ENCODE assay signal across 1 cellular context in the genomic region with DNA sequence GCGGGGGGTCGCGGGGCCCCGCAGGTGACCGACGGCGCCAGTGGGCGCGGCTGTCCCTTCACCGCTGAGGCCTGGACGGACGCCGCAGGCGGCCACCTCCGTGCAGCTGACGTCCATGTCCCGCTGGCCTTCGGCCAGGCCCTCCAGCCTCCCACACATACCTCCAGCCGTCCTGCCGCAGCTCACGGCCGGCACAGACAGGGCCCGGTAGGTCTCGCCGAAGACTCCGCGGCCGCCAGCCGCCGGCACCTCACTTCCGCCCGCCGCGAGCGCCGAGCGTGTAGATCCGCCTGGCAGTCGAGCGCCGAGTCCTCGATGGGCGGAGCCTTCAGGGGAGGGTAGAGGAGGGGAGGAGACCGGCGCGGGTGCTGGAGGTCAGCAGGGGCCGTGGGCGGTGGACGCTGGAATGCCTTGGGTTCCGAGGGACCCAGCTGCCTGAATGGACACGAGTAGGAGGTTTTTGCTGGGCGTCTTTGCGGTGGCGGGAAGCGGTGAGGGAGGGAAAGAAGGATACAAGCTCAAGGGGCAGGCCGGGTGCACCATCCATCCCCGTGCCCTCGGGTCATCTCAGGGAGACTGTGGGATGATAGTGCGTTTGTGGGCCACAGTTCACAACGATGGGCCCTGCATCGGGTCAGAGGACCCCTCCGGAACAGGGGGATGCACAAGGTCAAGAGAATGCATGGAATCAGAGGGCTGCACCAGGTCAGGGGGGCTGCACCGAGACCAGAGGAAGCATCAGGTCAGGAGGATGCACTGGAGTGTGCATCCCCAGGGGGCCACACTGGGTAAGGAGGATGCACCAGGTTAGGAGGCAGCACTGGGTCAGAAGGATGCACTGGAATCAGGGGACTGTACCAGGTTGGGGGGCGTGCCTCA.
TF ChIP-seq lines count a peak whose summit lies in the region.

A gene with protein sequence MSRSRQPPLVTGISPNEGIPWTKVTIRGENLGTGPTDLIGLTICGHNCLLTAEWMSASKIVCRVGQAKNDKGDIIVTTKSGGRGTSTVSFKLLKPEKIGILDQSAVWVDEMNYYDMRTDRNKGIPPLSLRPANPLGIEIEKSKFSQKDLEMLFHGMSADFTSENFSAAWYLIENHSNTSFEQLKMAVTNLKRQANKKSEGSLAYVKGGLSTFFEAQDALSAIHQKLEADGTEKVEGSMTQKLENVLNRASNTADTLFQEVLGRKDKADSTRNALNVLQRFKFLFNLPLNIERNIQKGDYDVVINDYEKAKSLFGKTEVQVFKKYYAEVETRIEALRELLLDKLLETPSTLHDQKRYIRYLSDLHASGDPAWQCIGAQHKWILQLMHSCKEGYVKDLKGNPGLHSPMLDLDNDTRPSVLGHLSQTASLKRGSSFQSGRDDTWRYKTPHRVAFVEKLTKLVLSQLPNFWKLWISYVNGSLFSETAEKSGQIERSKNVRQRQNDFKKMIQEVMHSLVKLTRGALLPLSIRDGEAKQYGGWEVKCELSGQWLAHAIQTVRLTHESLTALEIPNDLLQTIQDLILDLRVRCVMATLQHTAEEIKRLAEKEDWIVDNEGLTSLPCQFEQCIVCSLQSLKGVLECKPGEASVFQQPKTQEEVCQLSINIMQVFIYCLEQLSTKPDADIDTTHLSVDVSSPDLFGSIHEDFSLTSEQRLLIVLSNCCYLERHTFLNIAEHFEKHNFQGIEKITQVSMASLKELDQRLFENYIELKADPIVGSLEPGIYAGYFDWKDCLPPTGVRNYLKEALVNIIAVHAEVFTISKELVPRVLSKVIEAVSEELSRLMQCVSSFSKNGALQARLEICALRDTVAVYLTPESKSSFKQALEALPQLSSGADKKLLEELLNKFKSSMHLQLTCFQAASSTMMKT (minus strand): TSS at position 282 of the 879 bp plus-strand sequence. CDS start 55,321 bp downstream, outside the sequence.

TF ChIP-seq in HepG2, 621 proteins besides CTCF, POLR2A, EP300 and RAD21 (continued from another document and continues in another):
- TF ChIP-seq, protein P1, sequence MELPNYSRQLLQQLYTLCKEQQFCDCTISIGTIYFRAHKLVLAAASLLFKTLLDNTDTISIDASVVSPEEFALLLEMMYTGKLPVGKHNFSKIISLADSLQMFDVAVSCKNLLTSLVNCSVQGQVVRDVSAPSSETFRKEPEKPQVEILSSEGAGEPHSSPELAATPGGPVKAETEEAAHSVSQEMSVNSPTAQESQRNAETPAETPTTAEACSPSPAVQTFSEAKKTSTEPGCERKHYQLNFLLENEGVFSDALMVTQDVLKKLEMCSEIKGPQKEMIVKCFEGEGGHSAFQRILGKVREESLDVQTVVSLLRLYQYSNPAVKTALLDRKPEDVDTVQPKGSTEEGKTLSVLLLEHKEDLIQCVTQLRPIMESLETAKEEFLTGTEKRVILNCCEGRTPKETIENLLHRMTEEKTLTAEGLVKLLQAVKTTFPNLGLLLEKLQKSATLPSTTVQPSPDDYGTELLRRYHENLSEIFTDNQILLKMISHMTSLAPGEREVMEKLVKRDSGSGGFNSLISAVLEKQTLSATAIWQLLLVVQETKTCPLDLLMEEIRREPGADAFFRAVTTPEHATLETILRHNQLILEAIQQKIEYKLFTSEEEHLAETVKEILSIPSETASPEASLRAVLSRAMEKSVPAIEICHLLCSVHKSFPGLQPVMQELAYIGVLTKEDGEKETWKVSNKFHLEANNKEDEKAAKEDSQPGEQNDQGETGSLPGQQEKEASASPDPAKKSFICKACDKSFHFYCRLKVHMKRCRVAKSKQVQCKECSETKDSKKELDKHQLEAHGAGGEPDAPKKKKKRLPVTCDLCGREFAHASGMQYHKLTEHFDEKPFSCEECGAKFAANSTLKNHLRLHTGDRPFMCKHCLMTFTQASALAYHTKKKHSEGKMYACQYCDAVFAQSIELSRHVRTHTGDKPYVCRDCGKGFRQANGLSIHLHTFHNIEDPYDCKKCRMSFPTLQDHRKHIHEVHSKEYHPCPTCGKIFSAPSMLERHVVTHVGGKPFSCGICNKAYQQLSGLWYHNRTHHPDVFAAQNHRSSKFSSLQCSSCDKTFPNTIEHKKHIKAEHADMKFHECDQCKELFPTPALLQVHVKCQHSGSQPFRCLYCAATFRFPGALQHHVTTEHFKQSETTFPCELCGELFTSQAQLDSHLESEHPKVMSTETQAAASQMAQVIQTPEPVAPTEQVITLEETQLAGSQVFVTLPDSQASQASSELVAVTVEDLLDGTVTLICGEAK (IDR thresholded peaks at IDR 0.05) = peak; percentile 2; the same call in 1 of the 2 replicates
- TF ChIP-seq, protein P1 (CRISPR knock-in tag; IDR thresholded peaks at IDR 0.05) = no peak; the same call in 1 of the 2 replicates
- TF ChIP-seq ZFP90 (CRISPR knock-in tag; IDR thresholded peaks at IDR 0.05; ENCODE audit: borderline replicate concordance) (peak; percentile 79), SMAD9 (CRISPR knock-in tag; IDR thresholded peaks at IDR 0.05) (peak; percentile 57; the same call in 1 of the 2 replicates), GPN1 (CRISPR knock-in tag; IDR thresholded peaks at IDR 0.05; ENCODE audit: borderline replicate concordance) (0 out of 2 replicates have a peak, but pooled peaks have one; percentile 86), ARID2 (CRISPR knock-in tag; IDR thresholded peaks at IDR 0.05; ENCODE audit: borderline replicate concordance) (no peak), KLF6 (CRISPR knock-in tag; IDR thresholded peaks at IDR 0.05) (peak; percentile 95; the same call in 1 of the 2 replicates), ZNF121 (CRISPR knock-in tag; IDR thresholded peaks at IDR 0.05) (no peak), ZMYM4 (CRISPR knock-in tag; IDR thresholded peaks at IDR 0.05) (peak; percentile 88), ESRRA (CRISPR knock-in tag; IDR thresholded peaks at IDR 0.05; ENCODE audit: low read depth) (peak; percentile 70; the same call in 1 of the 2 replicates), CHD4 (IDR thresholded peaks at IDR 0.05; ENCODE audit: borderline replicate concordance, low read length) (no peak), SMAD1 (CRISPR knock-in tag; IDR thresholded peaks at IDR 0.05; ENCODE audit: borderline replicate concordance, low read depth) (peak; percentile 38; the same call in 1 of the 2 replicates), ETV6 (CRISPR knock-in tag; conservative IDR thresholded peaks at IDR 0.05) (peak; percentile 93; the same call in 1 of the 2 replicates), NONO (IDR thresholded peaks at IDR 0.05) (no peak), NONO (CRISPR knock-in tag; conservative IDR thresholded peaks at IDR 0.05) (peak; percentile 99), ATF7-NPFF (CRISPR knock-in tag; IDR thresholded peaks at IDR 0.05; ENCODE audit: low read depth) (peak; percentile 90), SOX13 (IDR thresholded peaks at IDR 0.05) (peak; percentile 47; the same call in 1 of the 2 replicates), SOX13 (CRISPR knock-in tag; conservative IDR thresholded peaks at IDR 0.05 in 1 of 2, IDR thresholded peaks at IDR 0.05 in 1 of 2) (peak in 1 of 2 experiments; percentile 79; a peak in 2 of 4 replicates), BCL6 (CRISPR knock-in tag; IDR thresholded peaks at IDR 0.05) (peak; percentile 85), ATAD3A (CRISPR knock-in tag; IDR thresholded peaks at IDR 0.05) (no peak), SIN3B (IDR thresholded peaks at IDR 0.05; ENCODE audit: low read length) (peak; percentile 70; the same call in 1 of the 2 replicates), PHF21A (CRISPR knock-in tag; IDR thresholded peaks at IDR 0.05) (peak; percentile 86), HNRNPUL1 (IDR thresholded peaks at IDR 0.05; ENCODE audit: low read depth, low read length) (peak; percentile 93), SYNCRIP (IDR thresholded peaks at IDR 0.05; ENCODE audit: insufficient read depth, low read depth, low read length) (no peak), ZNF780A (CRISPR knock-in tag; IDR thresholded peaks at IDR 0.05) (peak; percentile 74; the same call in 1 of the 2 replicates), ZKSCAN8 (CRISPR knock-in tag; IDR thresholded peaks at IDR 0.05; ENCODE audit: borderline replicate concordance) (peak; percentile 78), MBNL3 (CRISPR knock-in tag; conservative IDR thresholded peaks at IDR 0.05) (no peak), ZZZ3 (CRISPR knock-in tag; IDR thresholded peaks at IDR 0.05; ENCODE audit: borderline replicate concordance) (peak; percentile 84; the same call in 1 of the 2 replicates), ZNF776 (CRISPR knock-in tag; IDR thresholded peaks at IDR 0.05) (peak; percentile 98), ZNF446 (CRISPR knock-in tag; IDR thresholded peaks at IDR 0.05) (peak; percentile 87), ZNF468 (CRISPR knock-in tag; IDR thresholded peaks at IDR 0.05) (0 out of 2 replicates have a peak, but pooled peaks have one; percentile 88), GTF3A (CRISPR knock-in tag; conservative IDR thresholded peaks at IDR 0.05) (no peak), ZEB1 (IDR thresholded peaks at IDR 0.05; ENCODE audit: insufficient replicate concordance, low read depth) (no peak), ZNF292 (CRISPR knock-in tag; IDR thresholded peaks at IDR 0.05; ENCODE audit: borderline replicate concordance, low read depth) (no peak; the same call in 1 of the 2 replicates), ISL2 (CRISPR knock-in tag; IDR thresholded peaks at IDR 0.05) (peak; percentile 73)
- TF ChIP-seq, protein P2, sequence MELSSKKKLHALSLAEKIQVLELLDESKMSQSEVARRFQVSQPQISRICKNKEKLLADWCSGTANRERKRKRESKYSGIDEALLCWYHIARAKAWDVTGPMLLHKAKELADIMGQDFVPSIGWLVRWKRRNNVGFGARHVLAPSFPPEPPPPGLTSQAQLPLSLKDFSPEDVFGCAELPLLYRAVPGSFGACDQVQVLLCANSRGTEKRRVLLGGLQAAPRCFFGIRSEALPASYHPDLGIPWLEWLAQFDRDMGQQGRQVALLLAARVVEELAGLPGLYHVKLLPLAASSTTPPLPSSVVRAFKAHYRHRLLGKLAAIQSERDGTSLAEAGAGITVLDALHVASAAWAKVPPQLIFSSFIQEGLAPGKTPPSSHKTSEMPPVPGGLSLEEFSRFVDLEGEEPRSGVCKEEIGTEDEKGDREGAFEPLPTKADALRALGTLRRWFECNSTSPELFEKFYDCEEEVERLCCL (CRISPR knock-in tag; IDR thresholded peaks at IDR 0.05; ENCODE audit: borderline replicate concordance) = peak; percentile 83; the same call in 1 of the 2 replicates
- TF ChIP-seq, protein P3, sequence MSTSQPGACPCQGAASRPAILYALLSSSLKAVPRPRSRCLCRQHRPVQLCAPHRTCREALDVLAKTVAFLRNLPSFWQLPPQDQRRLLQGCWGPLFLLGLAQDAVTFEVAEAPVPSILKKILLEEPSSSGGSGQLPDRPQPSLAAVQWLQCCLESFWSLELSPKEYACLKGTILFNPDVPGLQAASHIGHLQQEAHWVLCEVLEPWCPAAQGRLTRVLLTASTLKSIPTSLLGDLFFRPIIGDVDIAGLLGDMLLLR (CRISPR knock-in tag; IDR thresholded peaks at IDR 0.05) = peak; percentile 84
- TF ChIP-seq, protein P4, sequence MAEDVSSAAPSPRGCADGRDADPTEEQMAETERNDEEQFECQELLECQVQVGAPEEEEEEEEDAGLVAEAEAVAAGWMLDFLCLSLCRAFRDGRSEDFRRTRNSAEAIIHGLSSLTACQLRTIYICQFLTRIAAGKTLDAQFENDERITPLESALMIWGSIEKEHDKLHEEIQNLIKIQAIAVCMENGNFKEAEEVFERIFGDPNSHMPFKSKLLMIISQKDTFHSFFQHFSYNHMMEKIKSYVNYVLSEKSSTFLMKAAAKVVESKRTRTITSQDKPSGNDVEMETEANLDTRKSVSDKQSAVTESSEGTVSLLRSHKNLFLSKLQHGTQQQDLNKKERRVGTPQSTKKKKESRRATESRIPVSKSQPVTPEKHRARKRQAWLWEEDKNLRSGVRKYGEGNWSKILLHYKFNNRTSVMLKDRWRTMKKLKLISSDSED (CRISPR knock-in tag; IDR thresholded peaks at IDR 0.05) = no peak; the same call in 1 of the 2 replicates
- TF ChIP-seq, protein P5, sequence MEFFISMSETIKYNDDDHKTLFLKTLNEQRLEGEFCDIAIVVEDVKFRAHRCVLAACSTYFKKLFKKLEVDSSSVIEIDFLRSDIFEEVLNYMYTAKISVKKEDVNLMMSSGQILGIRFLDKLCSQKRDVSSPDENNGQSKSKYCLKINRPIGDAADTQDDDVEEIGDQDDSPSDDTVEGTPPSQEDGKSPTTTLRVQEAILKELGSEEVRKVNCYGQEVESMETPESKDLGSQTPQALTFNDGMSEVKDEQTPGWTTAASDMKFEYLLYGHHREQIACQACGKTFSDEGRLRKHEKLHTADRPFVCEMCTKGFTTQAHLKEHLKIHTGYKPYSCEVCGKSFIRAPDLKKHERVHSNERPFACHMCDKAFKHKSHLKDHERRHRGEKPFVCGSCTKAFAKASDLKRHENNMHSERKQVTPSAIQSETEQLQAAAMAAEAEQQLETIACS (CRISPR knock-in tag; IDR thresholded peaks at IDR 0.05) = peak; percentile 34
- TF ChIP-seq, protein P6, sequence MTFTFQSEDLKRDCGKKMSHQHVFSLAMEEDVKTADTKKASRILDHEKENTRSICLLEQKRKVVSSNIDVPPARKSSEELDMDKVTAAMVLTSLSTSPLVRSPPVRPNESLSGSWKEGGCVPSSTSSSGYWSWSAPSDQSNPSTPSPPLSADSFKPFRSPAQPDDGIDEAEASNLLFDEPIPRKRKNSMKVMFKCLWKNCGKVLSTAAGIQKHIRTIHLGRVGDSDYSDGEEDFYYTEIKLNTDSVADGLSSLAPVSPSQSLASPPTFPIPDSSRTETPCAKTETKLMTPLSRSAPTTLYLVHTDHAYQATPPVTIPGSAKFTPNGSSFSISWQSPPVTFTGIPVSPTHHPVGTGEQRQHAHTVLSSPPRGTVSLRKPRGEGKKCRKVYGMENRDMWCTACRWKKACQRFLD (CRISPR knock-in tag; IDR thresholded peaks at IDR 0.05; ENCODE audit: borderline replicate concordance) = peak; percentile 75; the same call in 1 of the 2 replicates
